10 cellular contexts compared by ENCODE assay signal in the genomic region with DNA sequence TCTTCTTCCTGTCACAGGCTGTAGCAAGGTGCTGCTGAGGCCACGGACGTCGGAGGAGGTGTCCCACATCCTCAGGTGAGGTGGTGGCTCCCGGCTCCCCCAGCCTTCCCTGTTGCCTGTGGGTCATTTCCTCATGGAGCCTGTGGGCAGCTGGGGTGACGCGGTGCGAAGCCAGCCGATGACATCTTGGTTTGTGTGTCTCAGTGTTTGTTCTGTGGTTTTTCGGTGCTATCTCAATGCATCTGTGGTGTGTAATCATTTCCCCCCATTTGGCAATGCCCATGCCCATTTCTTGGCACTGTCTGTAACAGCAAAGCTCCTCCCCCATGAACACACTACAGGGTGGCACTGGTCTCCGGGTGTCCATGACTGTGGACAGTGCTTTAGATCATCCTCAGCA. TPM values are rescaled to one million over a fixed set of nuclear protein-coding genes. Genes with fewer than 3 reads are reported as not detected.
DNase-seq lines count a peak whose midpoint lies in the region; TF ChIP-seq lines count a peak whose summit lies in the region.
"Had no signal": no experiment of that assay in that cellular context is flagged by ENCODE, and none has a peak within 500 bp of the region (broad histone marks: within the 10 kb centered on the region; RNA-seq: fewer than 3 reads in every experiment).

No MANE protein-coding gene starts in this region.

- peaks cover 0 to 3% (median 0%) of the 10 kb centered on the region in 4 donors for H3K4me1 ChIP-seq in Peyer's patch

- no peak for TF ChIP-seq POLR2A in Peyer's patch (IDR thresholded peaks at IDR 0.05)

- no peaks in the 10 kb centered on the region for H3K9me3 ChIP-seq in Peyer's patch

- no peak for TF ChIP-seq CTCF in Peyer's patch (IDR thresholded peaks at IDR 0.05)

- peaks cover 0 to 44% (median 0%) of the 10 kb centered on the region in 3 donors for H3K36me3 ChIP-seq in Peyer's patch

- no peaks in the 10 kb centered on the region for H3K27me3 ChIP-seq in Peyer's patch

- H3K27ac ChIP-seq in Peyer's patch = no peak overlapping the region

- peak; percentile 16 for DNase-seq in EL
- DNase-seq in NCI-H2196 treated with DMSO at 0.1 percent for 48 hours (lab: John Stamatoyannopoulos, UW; ENCODE audit: unreplicated experiment) = peak; percentile 33
- DNase-seq in activated T-cell treated with anti-CD3 and anti-CD28 coated beads, Interleukin-2, amount 50 U/mL, for 48 hours = peak; percentile 57 to 63
- peak; percentile 84 for DNase-seq in myocyte (ENCODE audit: low read depth)
- DNase-seq in NCI-H1930 (lab: John Stamatoyannopoulos, UW) = no peak
- DNase-seq in GM03348 (ENCODE audit: low spot score) = no peak
- no peak for DNase-seq in NCI-H2081 treated with DMSO at 0.1 percent for 48 hours (lab: John Stamatoyannopoulos, UW)
- DNase-seq in Peyer's patch = no peak
- DNase-seq: NCI-H1092 had no signal

- no peak overlapping the region for H3K4me3 ChIP-seq in Peyer's patch

RNA-seq across cellular contexts. Expression of a gene that starts 6.6 kb away (rescaled TPM):
- total RNA-seq in myocyte = 17.3 and 23.7 TPM in 2 replicates
- 21.3 TPM for polyA plus RNA-seq in myocyte (2012)
- total RNA-seq in Peyer's patch = 100 to 1,000 TPM in 1 of 4 donors, 10 to 100 TPM in 3; 36.4 to 122 (median 77.7) TPM

RNA-seq across cellular contexts. Expression of a gene that starts 35.6 kb away (rescaled TPM):
- total RNA-seq in myocyte (0.47 TPM in 1 of 2 replicates, not detected in the other), Peyer's patch (1 to 10 TPM in 1 of 4 donors, under 1 TPM in 1, not detected in 2; 0.80 to 3.3 TPM)
- 0.19 TPM for polyA plus RNA-seq in myocyte (2012)
- total RNA-seq: dermis microvascular lymphatic vessel endothelial cell had no signal

RNA-seq across cellular contexts. Expression of a gene that starts 39.2 kb away (rescaled TPM):
- total RNA-seq in myocyte (18.7 and 21.4 TPM in 2 replicates), Peyer's patch (100 to 1,000 TPM in 1 of 4 donors, 10 to 100 TPM in 3; 33.1 to 105 (median 73.5) TPM)
- 23.5 TPM for polyA plus RNA-seq in myocyte (2012)

RNA-seq across cellular contexts. Expression of a gene that starts 54.4 kb away (rescaled TPM):
- total RNA-seq in myocyte = 19.5 and 20.1 TPM in 2 replicates
- 26.2 TPM for polyA plus RNA-seq in myocyte (2012)
- total RNA-seq in Peyer's patch = 10 to 100 TPM; 14.2 to 23.9 (median 19.2) TPM

Comparison
In these comparisons a context has a peak if more than half of its experiments do, and no peak if none do; other contexts are left out.
1. DNase-seq: peak in EL (single experiment), NCI-H2196 treated with DMSO at 0.1 percent for 48 hours (single experiment), activated T-cell treated with anti-CD3 and anti-CD28 coated beads, Interleukin-2, amount 50 U/mL, for 48 hours (2 of 2) and myocyte (single experiment); none in NCI-H1930 (0 of 2), GM03348 (single experiment), NCI-H2081 treated with DMSO at 0.1 percent for 48 hours (single experiment) and Peyer's patch (0 of 3).